In genomic region chr12:52949413-52950331, GRCh38 we compare ENCODE assay signal across 8 cellular contexts. TPM values are rescaled to one million over a fixed set of nuclear protein-coding genes. Genes with fewer than 3 reads are reported as not detected.
DNase-seq lines count a peak whose midpoint lies in the region; ATAC-seq and TF ChIP-seq lines count a peak whose summit lies in the region.

No MANE protein-coding gene starts in this region.

- CTCF ChIA-PET in activated CD4-positive, alpha-beta T cell treated with anti-CD3 and anti-CD28 coated beads for 36 hours (lab: Charles Lee), result no interaction called here

- no peak for DNase-seq in activated CD4-positive, alpha-beta T cell treated with anti-CD3 and anti-CD28 coated beads for 36 hours
- DNase-seq in activated CD4-positive, alpha-beta T cell treated with anti-CD3 and anti-CD28 coated beads, Interleukin-2, amount 50 U/mL, for 48 hours, result no peak
- DNase-seq in NCI-H748 treated with DMSO at 0.1 percent for 48 hours (lab: John Stamatoyannopoulos, UW), result peak; percentile 86
- peak; percentile 90 for DNase-seq in colonic mucosa
- DNase-seq in lower leg skin (ENCODE audit: low spot score in 2 of 2), result no peak
- no peak for DNase-seq in vagina (ENCODE audit: extremely low spot score in 2 of 2)

- no peaks in the 10 kb centered on the region for H3K9me3 Mint-ChIP-seq in activated CD4-positive, alpha-beta T cell treated with anti-CD3 and anti-CD28 coated beads for 36 hours (ENCODE audit: low read depth)

- H3K27ac ChIP-seq in colonic mucosa (peak overlapping the region; percentile 89), vagina (peak overlapping the region; percentile 77)

- H3K4me3 Mint-ChIP-seq in activated CD4-positive, alpha-beta T cell treated with anti-CD3 and anti-CD28 coated beads for 36 hours, result peak overlapping the region; percentile 61

- H3K9ac ChIP-seq in colonic mucosa (ENCODE audit: low read depth in 2 of 2, low read length in 2 of 2), result peak overlapping the region; percentile 88 to 100

- POLR2A ChIA-PET in activated CD4-positive, alpha-beta T cell treated with anti-CD3 and anti-CD28 coated beads for 36 hours (lab: Charles Lee), result no interaction called here

- no peak for TF ChIP-seq CTCF in colonic mucosa (IDR thresholded peaks at IDR 0.05)
- TF ChIP-seq CTCF in lower leg skin (IDR thresholded peaks at IDR 0.05), result peak in 1 of 3 donors; percentile 29
- TF ChIP-seq CTCF in vagina (IDR thresholded peaks at IDR 0.05), result no peak

- intact Hi-C loops in activated CD4-positive, alpha-beta T cell treated with anti-CD3 and anti-CD28 coated beads for 36 hours (cut with DNase I, micrococcal nuclease), result loop anchor here in 1 of 2 experiments (2.0 kb wide), 1 partner anchor 57 kb away; the partner anchor contains the start of gene EIF4B
- intact Hi-C loops in colonic mucosa (cut with DNase I) (no loop called here), lower leg skin (cut with DNase I; ENCODE audit: low total_unique reads) (no loop called here), vagina (cut with DNase I) (no loop called here)

- WGBS in lower leg skin, 2 donors, result 43 to 47% methylated on average over 13 of the region's 13 CpGs

- no peaks in the 10 kb centered on the region for H3K9me3 ChIP-seq in colonic mucosa
- H3K9me3 ChIP-seq in vagina, result no peaks in the 10 kb centered on the region

- TF ChIP-seq POLR2A in lower leg skin (IDR thresholded peaks at IDR 0.05) (no peak), vagina (IDR thresholded peaks at IDR 0.05) (no peak)

- H3K4me3 ChIP-seq in colonic mucosa (peak overlapping the region; percentile 74), lower leg skin (ENCODE audit: low read depth, poor library complexity, severe bottlenecking) (peak overlapping the region; percentile 46), vagina (peak overlapping the region; percentile 52 to 60)

- peaks cover 3% of the 10 kb centered on the region for H3K36me3 ChIP-seq in colonic mucosa
- H3K36me3 ChIP-seq in vagina, result no peaks in the 10 kb centered on the region

- H3K27ac Mint-ChIP-seq in activated CD4-positive, alpha-beta T cell treated with anti-CD3 and anti-CD28 coated beads for 36 hours, result no peak overlapping the region

- H3K4me1 ChIP-seq in colonic mucosa, result no peaks in the 10 kb centered on the region
- H3K4me1 ChIP-seq in vagina, result no peaks in the 10 kb centered on the region

- peaks cover 4% of the 10 kb centered on the region for H3K4me1 Mint-ChIP-seq in activated CD4-positive, alpha-beta T cell treated with anti-CD3 and anti-CD28 coated beads for 36 hours

- H3K27me3 Mint-ChIP-seq in activated CD4-positive, alpha-beta T cell treated with anti-CD3 and anti-CD28 coated beads for 36 hours, result peaks cover 2% of the 10 kb centered on the region

- H3K27me3 ChIP-seq in colonic mucosa, result no peaks in the 10 kb centered on the region
- H3K27me3 ChIP-seq in vagina, result no peaks in the 10 kb centered on the region

- no peaks in the 10 kb centered on the region for H3K36me3 Mint-ChIP-seq in activated CD4-positive, alpha-beta T cell treated with anti-CD3 and anti-CD28 coated beads for 36 hours (ENCODE audit: low read depth)

- ATAC-seq in activated CD4-positive, alpha-beta T cell treated with anti-CD3 and anti-CD28 coated beads for 36 hours, result no peak
- ATAC-seq in HG03432 (IDR thresholded peaks at IDR 0.05; ENCODE audit: unreplicated experiment) (no peak), HG03378 (IDR thresholded peaks at IDR 0.05; ENCODE audit: unreplicated experiment) (no peak)

RNA-seq across cellular contexts. Expression of gene KRT18, which starts 0.8 kb away (rescaled TPM):
- total RNA-seq in activated CD4-positive, alpha-beta T cell treated with anti-CD3 and anti-CD28 coated beads for 36 hours, result 1 to 10 TPM; 5.3 to 5.4 TPM
- total RNA-seq in colonic mucosa (1,000 to 10,000 TPM; 1,068 to 1,487 TPM), lower leg skin (10 to 100 TPM; 23.3 to 97.2 (median 70.9) TPM), vagina (93.1 TPM)

RNA-seq across cellular contexts. Expression of gene KRT8, which starts 44.8 kb away (rescaled TPM):
- total RNA-seq in activated CD4-positive, alpha-beta T cell treated with anti-CD3 and anti-CD28 coated beads for 36 hours, result 1 to 10 TPM in 1 of 2 experiments, under 1 TPM in 1; 0.56 to 1.1 TPM
- total RNA-seq in colonic mucosa (1,000 to 10,000 TPM; 4,207 to 4,597 TPM), lower leg skin (10 to 100 TPM; 18.1 to 96.0 (median 58.2) TPM), vagina (22.8 TPM)

RNA-seq across cellular contexts. Expression of gene EIF4B, which starts 56.6 kb away (rescaled TPM):
- total RNA-seq in activated CD4-positive, alpha-beta T cell treated with anti-CD3 and anti-CD28 coated beads for 36 hours, result 100 to 1,000 TPM; 698 to 781 TPM
- total RNA-seq in colonic mucosa (100 to 1,000 TPM; 398 to 455 TPM), lower leg skin (100 to 1,000 TPM; 499 to 623 (median 546) TPM), vagina (339 TPM)

Comparison
In these comparisons a context has a peak if more than half of its experiments do, and no peak if none do; other contexts are left out.
1. DNase-seq: peak in NCI-H748 treated with DMSO at 0.1 percent for 48 hours (single experiment) and colonic mucosa (single experiment); none in activated CD4-positive, alpha-beta T cell treated with anti-CD3 and anti-CD28 coated beads for 36 hours (single experiment), activated CD4-positive, alpha-beta T cell treated with anti-CD3 and anti-CD28 coated beads, Interleukin-2, amount 50 U/mL, for 48 hours (0 of 2), lower leg skin (0 of 2) and vagina (0 of 2).
2. RNA of gene KRT18, which starts 0.8 kb away (total RNA-seq): 1,068 to 1,487 TPM in colonic mucosa; 93.1 TPM in vagina (single experiment), 23.3 to 97.2 TPM in lower leg skin and 5.3 to 5.4 TPM in activated CD4-positive, alpha-beta T cell treated with anti-CD3 and anti-CD28 coated beads for 36 hours; every median in the first group is over 10 times any median in the second.
3. RNA of gene KRT8, which starts 44.8 kb away (total RNA-seq): 4,207 to 4,597 TPM in colonic mucosa; 18.1 to 96.0 TPM in lower leg skin, 22.8 TPM in vagina (single experiment) and 0.56 to 1.1 TPM in activated CD4-positive, alpha-beta T cell treated with anti-CD3 and anti-CD28 coated beads for 36 hours; every median in the first group is over 10 times any median in the second.
4. Peak in every context shown above with its lines, with median percentiles within 50 percentile points of each other: H3K4me3 ChIP-seq.